8 cellular contexts compared by ENCODE assay signal in genomic region chr2:8004250-8004681, GRCh38.
DNase-seq lines count a peak whose midpoint lies in the region; ATAC-seq and TF ChIP-seq lines count a peak whose summit lies in the region.

No MANE protein-coding gene starts in this region.

- no peaks in the 10 kb centered on the region for H3K36me3 ChIP-seq in left lung

- DNase-seq in NOMO-1 (lab: John Stamatoyannopoulos, UW; ENCODE audit: unreplicated experiment in 2 of 2) = peak; percentile 20 to 35
- no peak for DNase-seq in NOMO-1 treated with dmso at 0.1 percent for 144 hours (lab: John Stamatoyannopoulos, UW; ENCODE audit: unreplicated experiment)
- peak; percentile 94 for DNase-seq in amniotic epithelial cell (ENCODE audit: low read depth)
- no peak for DNase-seq in left lung
- peak; percentile 58 for DNase-seq in ureter (ENCODE audit: low spot score)
- no peak for DNase-seq in effector CD4-positive, alpha-beta T cell
- DNase-seq in DMS53 treated with DMSO at 0.1 percent for 48 hours (lab: John Stamatoyannopoulos, UW; ENCODE audit: unreplicated experiment) = no peak
- DNase-seq in GDM1 (lab: John Stamatoyannopoulos, UW) = no peak

- H3K27ac ChIP-seq in left lung = peak overlapping the region; percentile 55 to 65

- H3K4me1 ChIP-seq in left lung = peaks cover 0 to 6% of the 10 kb centered on the region in 2 donors

- no peaks in the 10 kb centered on the region for H3K27me3 ChIP-seq in left lung

- no peak overlapping the region for H3K4me3 ChIP-seq in left lung

- ATAC-seq in left lung = peak; percentile 72

- TF ChIP-seq CTCF in left lung (IDR thresholded peaks at IDR 0.05) = no peak

- no peaks in the 10 kb centered on the region for H3K9me3 ChIP-seq in left lung

- intact Hi-C loops in left lung (cut with DNase I) = no loop called here

Comparison
In these comparisons a context has a peak if more than half of its experiments do, and no peak if none do; other contexts are left out.
1. DNase-seq: peak in NOMO-1 (2 of 2), amniotic epithelial cell (single experiment) and ureter (single experiment); none in NOMO-1 treated with dmso at 0.1 percent for 144 hours (single experiment), left lung (0 of 2), effector CD4-positive, alpha-beta T cell (single experiment), DMS53 treated with DMSO at 0.1 percent for 48 hours (single experiment) and GDM1 (single experiment).